Comparison of ENCODE assay signal across 23 cellular contexts in the genomic region with DNA sequence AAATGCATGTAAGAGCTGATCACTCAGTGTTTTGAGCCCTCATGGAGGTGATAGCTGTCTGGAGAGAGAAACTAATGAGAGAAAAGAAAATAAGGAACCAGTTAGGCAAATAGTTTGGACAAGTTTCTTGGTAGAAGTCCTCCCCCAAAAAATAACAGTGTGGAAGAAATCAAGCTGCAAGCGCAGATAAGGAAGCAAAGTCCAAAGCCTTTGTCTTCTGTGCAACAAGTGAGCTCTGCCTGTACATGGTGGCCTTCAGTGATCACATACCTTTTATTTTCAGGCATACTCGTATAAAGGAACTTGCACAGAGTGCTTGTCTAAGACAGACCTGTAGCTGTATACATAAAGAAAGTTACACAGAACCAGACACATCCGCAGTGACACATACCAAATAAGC. TPM values are rescaled to one million over a fixed set of nuclear protein-coding genes. Genes with fewer than 3 reads are reported as not detected.
"Had no signal": no experiment of that assay in that cellular context is flagged by ENCODE, and none has a peak within 500 bp of the region (broad histone marks: within the 10 kb centered on the region; RNA-seq: fewer than 3 reads in every experiment).

No MANE protein-coding gene starts in this region.

- DNase-seq: activated CD4-positive, alpha-beta T cell treated with anti-CD3 and anti-CD28 coated beads, Interleukin-2, amount 10 ng/mL, durations not matched to agents 7 days and 5 days; activated CD4-positive, CD25-positive, alpha-beta regulatory T cell treated with anti-CD3 and anti-CD28 coated beads, Interleukin-2, amount 50 U/mL, for 72 hours; activated T-cell treated with anti-CD3 and anti-CD28 coated beads, Interleukin-2, amount 50 U/mL, for 1 hour; colonic mucosa; dorsolateral prefrontal cortex; heart left ventricle; islet precursor cell; naive thymus-derived CD8-positive, alpha-beta T cell; pancreas; right cardiac atrium; stimulated activated CD4-positive, alpha-beta T cell treated with anti-CD3 and anti-CD28 coated beads, Interleukin-12 subunit alpha, Interleukin-12 subunit beta, amount 100 ng/mL, for 4 hours; stimulated activated naive CD8-positive, alpha-beta T cell treated with anti-CD3 and anti-CD28 coated beads, Interleukin-15, amount 100 ng/mL, for 72 hours; SW 1271; T-helper 17 cell; tibial artery; WERI-Rb-1 had no signal

- H3K4me3 ChIP-seq: colonic mucosa, dorsolateral prefrontal cortex, heart left ventricle, lung, pancreas, tibial artery had no signal

- H3K36me3 Mint-ChIP-seq: activated naive CD8-positive, alpha-beta T cell; naive thymus-derived CD8-positive, alpha-beta T cell; stimulated activated effector memory CD8-positive, alpha-beta T cell treated with anti-CD3 and anti-CD28 coated beads, Interleukin-12 subunit alpha, Interleukin-12 subunit beta, amount 100 ng/mL, for 72 hours had no signal

- ATAC-seq: activated T-helper 17 cell treated with anti-CD3 and anti-CD28 coated beads, Interleukin-2, amount 50 U/mL, for 72 hours; heart left ventricle; naive thymus-derived CD8-positive, alpha-beta T cell; right cardiac atrium; stimulated activated effector memory CD8-positive, alpha-beta T cell treated with anti-CD3 and anti-CD28 coated beads, Interleukin-12 subunit alpha, Interleukin-12 subunit beta, amount 100 ng/mL, for 72 hours; stimulated activated naive CD8-positive, alpha-beta T cell treated with anti-CD3 and anti-CD28 coated beads, Interleukin-15, amount 100 ng/mL, for 72 hours; T-helper 17 cell had no signal

- H3K4me3 Mint-ChIP-seq: activated CD4-positive, alpha-beta T cell treated with anti-CD3 and anti-CD28 coated beads, Interleukin-2, amount 10 ng/mL, durations not matched to agents 7 days and 5 days; activated naive CD8-positive, alpha-beta T cell; activated T-helper 17 cell treated with anti-CD3 and anti-CD28 coated beads, Interleukin-2, amount 50 U/mL, for 72 hours; naive thymus-derived CD8-positive, alpha-beta T cell; stimulated activated effector memory CD8-positive, alpha-beta T cell treated with anti-CD3 and anti-CD28 coated beads, Interleukin-12 subunit alpha, Interleukin-12 subunit beta, amount 100 ng/mL, for 72 hours; stimulated activated naive CD8-positive, alpha-beta T cell treated with anti-CD3 and anti-CD28 coated beads, Interleukin-15, amount 100 ng/mL, for 72 hours; T-helper 17 cell had no signal

- H3K27ac Mint-ChIP-seq: activated CD4-positive, alpha-beta T cell treated with anti-CD3 and anti-CD28 coated beads, Interleukin-2, amount 10 ng/mL, durations not matched to agents 7 days and 5 days; activated naive CD8-positive, alpha-beta T cell; activated T-helper 17 cell treated with anti-CD3 and anti-CD28 coated beads, Interleukin-2, amount 50 U/mL, for 72 hours; naive thymus-derived CD8-positive, alpha-beta T cell; stimulated activated effector memory CD8-positive, alpha-beta T cell treated with anti-CD3 and anti-CD28 coated beads, Interleukin-12 subunit alpha, Interleukin-12 subunit beta, amount 100 ng/mL, for 72 hours; stimulated activated naive CD8-positive, alpha-beta T cell treated with anti-CD3 and anti-CD28 coated beads, Interleukin-15, amount 100 ng/mL, for 72 hours; T-helper 17 cell had no signal

- H3K9me3 Mint-ChIP-seq: activated CD4-positive, alpha-beta T cell treated with anti-CD3 and anti-CD28 coated beads, Interleukin-2, amount 10 ng/mL, durations not matched to agents 7 days and 5 days; activated T-helper 17 cell treated with anti-CD3 and anti-CD28 coated beads, Interleukin-2, amount 50 U/mL, for 72 hours had no signal

- H3K27me3 Mint-ChIP-seq: activated CD4-positive, alpha-beta T cell treated with anti-CD3 and anti-CD28 coated beads, Interleukin-2, amount 10 ng/mL, durations not matched to agents 7 days and 5 days; activated naive CD8-positive, alpha-beta T cell; activated T-helper 17 cell treated with anti-CD3 and anti-CD28 coated beads, Interleukin-2, amount 50 U/mL, for 72 hours; naive thymus-derived CD8-positive, alpha-beta T cell; stimulated activated naive CD8-positive, alpha-beta T cell treated with anti-CD3 and anti-CD28 coated beads, Interleukin-15, amount 100 ng/mL, for 72 hours; T-helper 17 cell had no signal

- H3K9me3 ChIP-seq: colonic mucosa, heart left ventricle, pancreas, tibial artery had no signal

- H3K4me1 ChIP-seq: heart left ventricle, tibial artery had no signal

- H3K4me1 Mint-ChIP-seq: activated CD4-positive, alpha-beta T cell treated with anti-CD3 and anti-CD28 coated beads, Interleukin-2, amount 10 ng/mL, durations not matched to agents 7 days and 5 days; activated T-helper 17 cell treated with anti-CD3 and anti-CD28 coated beads, Interleukin-2, amount 50 U/mL, for 72 hours; naive thymus-derived CD8-positive, alpha-beta T cell; stimulated activated effector memory CD8-positive, alpha-beta T cell treated with anti-CD3 and anti-CD28 coated beads, Interleukin-12 subunit alpha, Interleukin-12 subunit beta, amount 100 ng/mL, for 72 hours; stimulated activated naive CD8-positive, alpha-beta T cell treated with anti-CD3 and anti-CD28 coated beads, Interleukin-15, amount 100 ng/mL, for 72 hours; T-helper 17 cell had no signal

- H3K36me3 ChIP-seq: colonic mucosa, heart left ventricle, pancreas, tibial artery, WERI-Rb-1 had no signal

RNA-seq across cellular contexts. Expression of a gene that starts 2.5 kb away (rescaled TPM):
- total RNA-seq: activated CD4-positive, alpha-beta T cell treated with anti-CD3 and anti-CD28 coated beads, Interleukin-2, amount 10 ng/mL, durations not matched to agents 7 days and 5 days; activated T-helper 17 cell treated with anti-CD3 and anti-CD28 coated beads, Interleukin-2, amount 50 U/mL, for 72 hours; bronchial epithelial cell; dorsolateral prefrontal cortex; fibroblast of villous mesenchyme; heart left ventricle; naive thymus-derived CD8-positive, alpha-beta T cell; pulmonary artery endothelial cell; right cardiac atrium; T-helper 17 cell had no signal
